ENCODE assay signal across 8 cellular contexts in the genomic region with DNA sequence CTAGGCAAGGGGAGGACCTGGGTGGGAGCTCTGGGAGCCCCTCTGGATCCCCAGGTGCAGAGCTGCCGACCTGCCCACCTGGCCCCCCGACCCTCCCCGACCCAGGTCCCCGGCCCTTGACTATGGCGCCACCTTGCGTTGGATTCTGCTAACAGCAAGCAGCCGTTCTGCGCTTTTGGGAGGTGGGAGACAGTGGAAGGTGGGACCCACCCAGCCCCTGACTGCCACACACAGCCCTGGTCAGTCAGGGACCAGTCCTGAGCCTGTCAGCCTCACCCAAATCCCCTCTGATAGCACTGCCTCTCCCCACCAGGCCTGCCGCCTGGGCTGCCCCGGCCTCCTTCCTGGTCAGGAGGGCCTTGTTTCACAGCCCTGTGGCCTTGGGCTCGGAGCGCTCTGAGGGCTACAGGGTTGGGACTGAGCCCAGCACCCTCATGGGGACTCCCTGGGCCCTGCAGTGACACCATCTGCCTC.
A peak's percentile ranks its signal among the peaks of the same experiment; 100 is the strongest.
DNase-seq lines count a peak whose midpoint lies in the region; ATAC-seq and TF ChIP-seq lines count a peak whose summit lies in the region.

No MANE protein-coding gene starts in this region.

- H3K27me3 ChIP-seq in CD4-positive, alpha-beta memory T cell (ENCODE audit: insufficient read depth, low read length), result no peaks in the 10 kb centered on the region

- no peak overlapping the region for H3K4me3 Mint-ChIP-seq in progenitor cell of endocrine pancreas (ENCODE audit: low read depth)
- H3K4me3 Mint-ChIP-seq in CD4-positive, alpha-beta memory T cell, result no peak overlapping the region

- no peaks in the 10 kb centered on the region for H3K9me3 Mint-ChIP-seq in progenitor cell of endocrine pancreas (ENCODE audit: low read depth)
- H3K9me3 Mint-ChIP-seq in CD4-positive, alpha-beta memory T cell, result no peaks in the 10 kb centered on the region

- no peaks in the 10 kb centered on the region for H3K36me3 ChIP-seq in CD4-positive, alpha-beta memory T cell (ENCODE audit: insufficient read depth, low read length)

- H3K4me3 ChIP-seq in CD4-positive, alpha-beta memory T cell (ENCODE audit: low read length in 2 of 2), result no peak overlapping the region

- no peak for DNase-seq in GM20000 (ENCODE audit: low spot score)
- peak; percentile 28 for DNase-seq in T-helper 9 cell
- DNase-seq in ecto neural progenitor cell (ENCODE audit: low spot score), result peak; percentile 83
- DNase-seq in progenitor cell of endocrine pancreas (ENCODE audit: low spot score, unreplicated experiment), result peak; percentile 57
- no peak for DNase-seq in CD4-positive, alpha-beta memory T cell
- no peak for DNase-seq in globus pallidus (ENCODE audit: low spot score)
- DNase-seq in ureter (ENCODE audit: low spot score), result no peak

- TF ChIP-seq CTCF in GM20000 (IDR thresholded peaks at IDR 0.05; ENCODE audit: extremely low read depth, missing control alignments) (peak; percentile 47), progenitor cell of endocrine pancreas (IDR thresholded peaks at IDR 0.05; ENCODE audit: unreplicated experiment) (peak; percentile 81)

- H3K4me1 ChIP-seq in CD4-positive, alpha-beta memory T cell (ENCODE audit: insufficient read depth, low read length), result no peaks in the 10 kb centered on the region

- no peak overlapping the region for H3K27ac ChIP-seq in CD4-positive, alpha-beta memory T cell (ENCODE audit: low read depth, low read length)

- CTCF ChIA-PET in CD4-positive, alpha-beta memory T cell (lab: Charles Lee; ENCODE audit: partially characterized antibody), result no interaction called here

- H3K36me3 Mint-ChIP-seq in progenitor cell of endocrine pancreas (ENCODE audit: insufficient read depth), result no peaks in the 10 kb centered on the region
- no peaks in the 10 kb centered on the region for H3K36me3 Mint-ChIP-seq in CD4-positive, alpha-beta memory T cell

- POLR2A ChIA-PET in CD4-positive, alpha-beta memory T cell (lab: Charles Lee; ENCODE audit: partially characterized antibody), result no interaction called here

- ATAC-seq in HG03139 (IDR thresholded peaks at IDR 0.05; ENCODE audit: unreplicated experiment), result no peak

- H3K27me3 Mint-ChIP-seq in progenitor cell of endocrine pancreas, result no peaks in the 10 kb centered on the region
- no peaks in the 10 kb centered on the region for H3K27me3 Mint-ChIP-seq in CD4-positive, alpha-beta memory T cell

- H3K4me1 Mint-ChIP-seq in progenitor cell of endocrine pancreas (ENCODE audit: low read depth), result no peaks in the 10 kb centered on the region
- peaks cover 0 to 1% (median 0%) of the 10 kb centered on the region in 4 donors for H3K4me1 Mint-ChIP-seq in CD4-positive, alpha-beta memory T cell

- no peak overlapping the region for H3K27ac Mint-ChIP-seq in progenitor cell of endocrine pancreas
- H3K27ac Mint-ChIP-seq in CD4-positive, alpha-beta memory T cell, result no peak overlapping the region

- no peaks in the 10 kb centered on the region for H3K9me3 ChIP-seq in CD4-positive, alpha-beta memory T cell (ENCODE audit: control insufficient read depth in 1 of 2, low read length in 2 of 2)

- intact Hi-C loops in CD4-positive, alpha-beta memory T cell (cut with micrococcal nuclease), result no loop called here

Comparison
In these comparisons a context has a peak if more than half of its experiments do, and no peak if none do; other contexts are left out.
1. DNase-seq: peak in T-helper 9 cell (single experiment), ecto neural progenitor cell (single experiment) and progenitor cell of endocrine pancreas (single experiment); none in GM20000 (single experiment), CD4-positive, alpha-beta memory T cell (0 of 5), globus pallidus (single experiment) and ureter (single experiment).